Comparison of ENCODE assay signal across 8 cellular contexts in the genomic region with DNA sequence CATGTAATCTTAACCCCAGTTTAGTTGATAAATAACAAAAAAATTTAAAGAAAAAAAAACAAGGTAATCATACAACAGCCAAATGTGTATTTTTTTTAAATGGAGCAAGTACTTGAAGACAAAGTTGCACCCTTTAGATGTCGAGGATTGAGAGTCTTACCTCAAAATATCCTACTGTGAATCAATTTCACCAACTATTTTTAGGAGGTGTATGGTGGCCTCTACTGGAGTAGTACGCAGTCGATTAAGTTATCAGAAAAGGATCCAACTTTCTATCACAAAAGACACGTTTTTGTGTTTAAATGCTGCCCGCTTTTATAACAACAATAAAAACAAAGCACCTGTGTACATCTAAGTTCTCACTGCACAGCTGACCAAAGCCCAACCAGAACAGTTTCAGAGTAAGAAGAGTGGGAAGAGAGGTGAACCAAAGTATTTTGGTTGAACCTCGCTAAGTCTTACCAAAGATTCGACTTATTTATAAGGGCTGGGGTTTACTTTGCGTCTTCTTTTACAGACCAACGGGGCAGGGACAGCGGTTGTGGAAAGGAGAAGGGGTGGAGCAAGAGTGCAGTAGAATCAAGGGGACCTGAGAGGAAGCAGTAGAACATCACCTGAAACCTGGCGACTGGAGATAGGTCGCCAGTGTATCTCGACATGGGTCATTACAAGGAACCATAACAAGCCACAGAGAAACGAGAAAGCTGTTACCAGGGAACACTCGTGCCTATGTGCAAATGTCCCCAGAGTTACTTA. TPM values are rescaled to one million over a fixed set of nuclear protein-coding genes. Genes with fewer than 3 reads are reported as not detected.
DNase-seq lines count a peak whose midpoint lies in the region; ATAC-seq and TF ChIP-seq lines count a peak whose summit lies in the region.

No MANE protein-coding gene starts in this region.

- CTCF ChIA-PET in CD4-positive, alpha-beta memory T cell (lab: Charles Lee; ENCODE audit: partially characterized antibody): no interaction called here

- no peak for ATAC-seq in stimulated activated naive CD8-positive, alpha-beta T cell treated with anti-CD3 and anti-CD28 coated beads, Interleukin-15, Interleukin-2, amounts not matched to agents 100 U/mL and 50 U/mL, for 24 hours
- no peak for ATAC-seq in natural killer cell

- peak overlapping the region; percentile 69 for H2AFZ ChIP-seq in MM.1S (ENCODE audit: low read length)

- H3K27ac ChIP-seq in MM.1S (ENCODE audit: low read length): peak overlapping the region; percentile 50; the same call in 1 of the 2 replicates
- H3K27ac ChIP-seq in duodenal mucosa (ENCODE audit: low read depth, low read length): no peak overlapping the region
- no peak overlapping the region for H3K27ac ChIP-seq in CD4-positive, alpha-beta memory T cell (ENCODE audit: low read depth, low read length)

- peaks cover 5% of the 10 kb centered on the region for H3K9me3 Mint-ChIP-seq in stimulated activated naive CD8-positive, alpha-beta T cell treated with anti-CD3 and anti-CD28 coated beads, Interleukin-15, Interleukin-2, amounts not matched to agents 100 ng/mL and 50 ng/mL, for 24 hours
- peaks cover 3% of the 10 kb centered on the region for H3K9me3 Mint-ChIP-seq in neural crest cell
- H3K9me3 Mint-ChIP-seq in natural killer cell: peaks cover 6 to 11% of the 10 kb centered on the region in 2 donors
- H3K9me3 Mint-ChIP-seq in CD4-positive, alpha-beta memory T cell: peaks cover 0 to 9% (median 5%) of the 10 kb centered on the region in 8 donors

- H4K20me1 ChIP-seq in MM.1S (ENCODE audit: insufficient read depth, low read length): no peaks in the 10 kb centered on the region

- H3K27ac Mint-ChIP-seq in stimulated activated naive CD8-positive, alpha-beta T cell treated with anti-CD3 and anti-CD28 coated beads, Interleukin-15, Interleukin-2, amounts not matched to agents 100 ng/mL and 50 ng/mL, for 24 hours: no peak overlapping the region
- H3K27ac Mint-ChIP-seq in neural crest cell (ENCODE audit: unreplicated experiment) (peak overlapping the region; percentile 62), natural killer cell (no peak overlapping the region)
- peak overlapping the region in 3 of 7 donors; percentile 1 to 68 (median 31) for H3K27ac Mint-ChIP-seq in CD4-positive, alpha-beta memory T cell

- POLR2A ChIA-PET in CD4-positive, alpha-beta memory T cell (lab: Charles Lee; ENCODE audit: partially characterized antibody): no interaction called here

- peaks cover 20% of the 10 kb centered on the region for H3K27me3 Mint-ChIP-seq in stimulated activated naive CD8-positive, alpha-beta T cell treated with anti-CD3 and anti-CD28 coated beads, Interleukin-15, Interleukin-2, amounts not matched to agents 100 ng/mL and 50 ng/mL, for 24 hours
- H3K27me3 Mint-ChIP-seq in neural crest cell (ENCODE audit: low read depth): no peaks in the 10 kb centered on the region
- H3K27me3 Mint-ChIP-seq in natural killer cell (ENCODE audit: low read depth in 2 of 2): peaks cover 0 to 7% of the 10 kb centered on the region in 2 donors
- H3K27me3 Mint-ChIP-seq in CD4-positive, alpha-beta memory T cell: peaks cover 6% of the 10 kb centered on the region in 2 donors

- no peaks in the 10 kb centered on the region for H3K27me3 ChIP-seq in MM.1S (replicated peaks; ENCODE audit: insufficient read depth, low read length)
- H3K27me3 ChIP-seq in duodenal mucosa (ENCODE audit: control insufficient read depth in 1 of 2, insufficient read depth in 2 of 2, low read length in 2 of 2): no peaks in the 10 kb centered on the region
- H3K27me3 ChIP-seq in CD4-positive, alpha-beta memory T cell (ENCODE audit: insufficient read depth, low read length): no peaks in the 10 kb centered on the region

- TF ChIP-seq CTCF in MM.1S (IDR thresholded peaks at IDR 0.05; ENCODE audit: low read length): no peak
- TF ChIP-seq CTCF in neural crest cell (conservative IDR thresholded peaks at IDR 0.05): no peak
- TF ChIP-seq CTCF in natural killer cell (IDR thresholded peaks at IDR 0.05): no peak

- H3F3A ChIP-seq in MM.1S (ENCODE audit: insufficient read depth, low read length): peaks cover 9% of the 10 kb centered on the region; the same call in 1 of the 2 replicates

- intact Hi-C loops in natural killer cell (cut with micrococcal nuclease): no loop called here
- intact Hi-C loops in CD4-positive, alpha-beta memory T cell (cut with micrococcal nuclease): no loop called here

- peak overlapping the region; percentile 60; the same call in 1 of the 2 replicates for H3K9ac ChIP-seq in MM.1S (ENCODE audit: low read length)
- H3K9ac ChIP-seq in duodenal mucosa (ENCODE audit: low read depth in 1 of 2, low read length in 2 of 2): peak overlapping the region; percentile 30 to 73

- H3K36me3 ChIP-seq in MM.1S (replicated peaks; ENCODE audit: insufficient read depth, low read length): no peaks in the 10 kb centered on the region
- H3K36me3 ChIP-seq in duodenal mucosa (ENCODE audit: control insufficient read depth in 1 of 2, insufficient read depth in 2 of 2, low read length in 2 of 2): no peaks in the 10 kb centered on the region
- H3K36me3 ChIP-seq in CD4-positive, alpha-beta memory T cell (ENCODE audit: insufficient read depth, low read length): no peaks in the 10 kb centered on the region

- H3K4me2 ChIP-seq in MM.1S (ENCODE audit: low read depth, low read length): peak overlapping the region; percentile 79

- H3K4me1 Mint-ChIP-seq in stimulated activated naive CD8-positive, alpha-beta T cell treated with anti-CD3 and anti-CD28 coated beads, Interleukin-15, Interleukin-2, amounts not matched to agents 100 ng/mL and 50 ng/mL, for 24 hours (ENCODE audit: low read depth): peaks cover 5% of the 10 kb centered on the region
- peaks cover 10% of the 10 kb centered on the region for H3K4me1 Mint-ChIP-seq in neural crest cell
- H3K4me1 Mint-ChIP-seq in natural killer cell: peaks cover 0 to 4% of the 10 kb centered on the region in 2 donors
- H3K4me1 Mint-ChIP-seq in CD4-positive, alpha-beta memory T cell: peaks cover 0 to 4% (median 1%) of the 10 kb centered on the region in 4 donors

- DNase-seq in stimulated activated naive CD8-positive, alpha-beta T cell treated with anti-CD3 and anti-CD28 coated beads, Interleukin-15, Interleukin-2, amounts not matched to agents 100 U/mL and 50 U/mL, for 24 hours: no peak
- DNase-seq in MM.1S (peak; percentile 48), neural crest cell (ENCODE audit: low read depth, low spot score) (no peak), natural killer cell (no peak), KG1 (lab: John Stamatoyannopoulos, UW) (no peak)
- DNase-seq in CD4-positive, alpha-beta memory T cell: no peak

- H3K9me2 ChIP-seq in MM.1S (replicated peaks; ENCODE audit: insufficient read depth, low read length): no peaks in the 10 kb centered on the region

- peak overlapping the region; percentile 49 for H3K4me3 Mint-ChIP-seq in stimulated activated naive CD8-positive, alpha-beta T cell treated with anti-CD3 and anti-CD28 coated beads, Interleukin-15, Interleukin-2, amounts not matched to agents 100 ng/mL and 50 ng/mL, for 24 hours
- H3K4me3 Mint-ChIP-seq in neural crest cell (peak overlapping the region; percentile 93), natural killer cell (no peak overlapping the region)
- H3K4me3 Mint-ChIP-seq in CD4-positive, alpha-beta memory T cell: peak overlapping the region in 3 of 8 donors; percentile 2 to 52 (median 33)

- no peaks in the 10 kb centered on the region for H3K9me3 ChIP-seq in MM.1S (replicated peaks; ENCODE audit: insufficient read depth, low read length)
- no peaks in the 10 kb centered on the region for H3K9me3 ChIP-seq in duodenal mucosa (ENCODE audit: control insufficient read depth in 1 of 2, low read length in 2 of 2)
- no peaks in the 10 kb centered on the region for H3K9me3 ChIP-seq in CD4-positive, alpha-beta memory T cell (ENCODE audit: control insufficient read depth in 1 of 2, low read length in 2 of 2)

- H3K4me1 ChIP-seq in MM.1S (ENCODE audit: low read length) (no peaks in the 10 kb centered on the region), duodenal mucosa (ENCODE audit: control insufficient read depth in 1 of 2, insufficient read depth in 2 of 2, low read length in 2 of 2) (peaks cover 0 to 4% of the 10 kb centered on the region in 2 donors)
- H3K4me1 ChIP-seq in CD4-positive, alpha-beta memory T cell (ENCODE audit: insufficient read depth, low read length): no peaks in the 10 kb centered on the region

- H3K4me3 ChIP-seq in MM.1S (ENCODE audit: low read length) (peak overlapping the region; percentile 70), duodenal mucosa (ENCODE audit: low read depth in 1 of 2, low read length in 2 of 2) (peak overlapping the region; percentile 65 to 73)
- no peak overlapping the region for H3K4me3 ChIP-seq in CD4-positive, alpha-beta memory T cell (ENCODE audit: low read length in 2 of 2)

- H3K36me3 Mint-ChIP-seq in stimulated activated naive CD8-positive, alpha-beta T cell treated with anti-CD3 and anti-CD28 coated beads, Interleukin-15, Interleukin-2, amounts not matched to agents 100 ng/mL and 50 ng/mL, for 24 hours (ENCODE audit: low read depth): no peaks in the 10 kb centered on the region
- H3K36me3 Mint-ChIP-seq in neural crest cell (ENCODE audit: low read depth): peaks cover 4% of the 10 kb centered on the region
- no peaks in the 10 kb centered on the region for H3K36me3 Mint-ChIP-seq in natural killer cell
- no peaks in the 10 kb centered on the region for H3K36me3 Mint-ChIP-seq in CD4-positive, alpha-beta memory T cell

- no peaks in the 10 kb centered on the region for H3K79me2 ChIP-seq in MM.1S (ENCODE audit: low read length)

RNA-seq across cellular contexts. Expression of gene RPS6KA6, which starts 1.2 kb away (rescaled TPM):
- total RNA-seq in neural crest cell (7.8 and 8.8 TPM in 2 replicates), natural killer cell (not detected)
- total RNA-seq in CD4-positive, alpha-beta memory T cell: under 1 TPM; 0.39 to 0.55 TPM
- not detected for polyA plus RNA-seq in CD4-positive, alpha-beta memory T cell

Comparison
In these comparisons a context has a peak if more than half of its experiments do, and no peak if none do; other contexts are left out.
1. H3K4me3 ChIP-seq: peak in MM.1S (single experiment) and duodenal mucosa (2 of 2); none in CD4-positive, alpha-beta memory T cell (0 of 2).